In genomic region chr15:28106294-28107110, GRCh38 we compare ENCODE assay signal across 8 cellular contexts. TPM values are rescaled to one million over a fixed set of nuclear protein-coding genes. Genes with fewer than 3 reads are reported as not detected.
DNase-seq lines count a peak whose midpoint lies in the region; ATAC-seq and TF ChIP-seq lines count a peak whose summit lies in the region.

No MANE protein-coding gene starts in this region.

- peaks cover 4 to 18% (median 7%) of the 10 kb centered on the region in 3 donors for H3K27me3 Mint-ChIP-seq in immature natural killer cell (ENCODE audit: low read depth in 3 of 3)
- peaks cover 36% of the 10 kb centered on the region for H3K27me3 Mint-ChIP-seq in stimulated activated memory B cell treated with anti-CD40 and anti-IgM and Interleukin-4, amounts not matched to agents 10 μg/mL and 1 μg/mL and 100 μg/mL, for 72 hours

- in situ Hi-C loops in astrocyte of the spinal cord (cut with HindIII; ENCODE audit: low sequenced_read_pairs), result no loop called here

- H3K36me3 Mint-ChIP-seq in immature natural killer cell, result peaks cover 4 to 7% (median 4%) of the 10 kb centered on the region in 3 donors
- H3K36me3 Mint-ChIP-seq in stimulated activated memory B cell treated with anti-CD40 and anti-IgM and Interleukin-4, amounts not matched to agents 10 μg/mL and 1 μg/mL and 100 μg/mL, for 72 hours, result peaks cover 4% of the 10 kb centered on the region

- H3K4me1 Mint-ChIP-seq in immature natural killer cell, result peaks cover 28 to 40% of the 10 kb centered on the region in 2 donors
- H3K4me1 Mint-ChIP-seq in stimulated activated memory B cell treated with anti-CD40 and anti-IgM and Interleukin-4, amounts not matched to agents 10 μg/mL and 1 μg/mL and 100 μg/mL, for 72 hours, result peaks cover 23% of the 10 kb centered on the region

- peak; percentile 65 for DNase-seq in activated CD8-positive, alpha-beta memory T cell treated with anti-CD3 and anti-CD28 coated beads for 24 hours
- no peak for DNase-seq in activated CD8-positive, alpha-beta memory T cell treated with anti-CD3 and anti-CD28 coated beads, Interleukin-2, amount 50 U/mL, for 48 hours
- DNase-seq in astrocyte of the spinal cord (ENCODE audit: low read depth, low spot score) (no peak), immature natural killer cell (peak; percentile 44 to 66 (median 44)), NCI-H2227 treated with DMSO at 0.1 percent for 48 hours (lab: John Stamatoyannopoulos, UW) (no peak), ureter (ENCODE audit: low spot score) (no peak)

- peaks cover 0 to 2% (median 0%) of the 10 kb centered on the region in 6 donors for H3K9me3 Mint-ChIP-seq in immature natural killer cell
- no peaks in the 10 kb centered on the region for H3K9me3 Mint-ChIP-seq in stimulated activated memory B cell treated with anti-CD40 and anti-IgM and Interleukin-4, amounts not matched to agents 10 μg/mL and 1 μg/mL and 100 μg/mL, for 72 hours

- TF ChIP-seq CTCF in astrocyte of the spinal cord (IDR thresholded peaks at IDR 0.05; ENCODE audit: low read depth, low read length), result no peak

- peak; percentile 31 for ATAC-seq in stimulated activated memory B cell treated with anti-CD40 and anti-IgM and Interleukin-4, amounts not matched to agents 10 μg/mL and 1 μg/mL and 100 μg/mL, for 72 hours
- ATAC-seq in HG03442 (IDR thresholded peaks at IDR 0.05; ENCODE audit: unreplicated experiment), result no peak

- peak overlapping the region; percentile 59 to 79 (median 74) for H3K4me3 Mint-ChIP-seq in immature natural killer cell
- peak overlapping the region; percentile 32 for H3K4me3 Mint-ChIP-seq in stimulated activated memory B cell treated with anti-CD40 and anti-IgM and Interleukin-4, amounts not matched to agents 10 μg/mL and 1 μg/mL and 100 μg/mL, for 72 hours

- peak overlapping the region; percentile 47 for H3K4me3 ChIP-seq in astrocyte of the spinal cord (ENCODE audit: low read depth, low read length)

- peak overlapping the region in 4 of 6 donors; percentile 56 to 87 (median 84) for H3K27ac Mint-ChIP-seq in immature natural killer cell
- no peak overlapping the region for H3K27ac Mint-ChIP-seq in stimulated activated memory B cell treated with anti-CD40 and anti-IgM and Interleukin-4, amounts not matched to agents 10 μg/mL and 1 μg/mL and 100 μg/mL, for 72 hours

RNA-seq across cellular contexts. Expression of gene OCA2, which starts 7.4 kb away (rescaled TPM):
- polyA plus RNA-seq in immature natural killer cell, result under 1 TPM in 1 of 3 donors, not detected in 2; 0.50 TPM
- 0.73 TPM for total RNA-seq in ureter

Comparison
In these comparisons a context has a peak if more than half of its experiments do, and no peak if none do; other contexts are left out.
1. DNase-seq: peak in activated CD8-positive, alpha-beta memory T cell treated with anti-CD3 and anti-CD28 coated beads for 24 hours (single experiment) and immature natural killer cell (3 of 3); none in activated CD8-positive, alpha-beta memory T cell treated with anti-CD3 and anti-CD28 coated beads, Interleukin-2, amount 50 U/mL, for 48 hours (single experiment), astrocyte of the spinal cord (single experiment), NCI-H2227 treated with DMSO at 0.1 percent for 48 hours (single experiment) and ureter (single experiment).